In genomic region chr19:3908266-3909054, GRCh38 we compare ENCODE assay signal across 27 cellular contexts. TPM values are rescaled to one million over a fixed set of nuclear protein-coding genes. Genes with fewer than 3 reads are reported as not detected.
DNase-seq lines count a peak whose midpoint lies in the region; ATAC-seq lines count a peak whose summit lies in the region.
"Had no signal": no experiment of that assay in that cellular context is flagged by ENCODE, and none has a peak within 500 bp of the region (broad histone marks: within the 10 kb centered on the region; RNA-seq: fewer than 3 reads in every experiment).

No MANE protein-coding gene starts in this region.

- H3K27me3 ChIP-seq in H7 (ENCODE audit: control insufficient read depth, insufficient read depth, low read length), result no peaks in the 10 kb centered on the region
- H3K27me3 ChIP-seq in mesenchymal stem cell (ENCODE audit: control insufficient read depth in 1 of 2, insufficient read depth in 1 of 2, low read length in 2 of 2), result peaks cover 0 to 12% of the 10 kb centered on the region in 2 experiments
- H3K27me3 ChIP-seq: BE2C, SJSA1 had no signal

- peak overlapping the region; percentile 2 for H4K91ac ChIP-seq in mesenchymal stem cell (ENCODE audit: low read length)

- H2AK5ac ChIP-seq in mesenchymal stem cell (ENCODE audit: low read length, severe bottlenecking), result no peak overlapping the region

- H3K18ac ChIP-seq in mesenchymal stem cell (ENCODE audit: low read depth in 1 of 2, low read length in 2 of 2), result no peak overlapping the region

- H3K4ac ChIP-seq in mesenchymal stem cell (ENCODE audit: low read depth in 1 of 2, low read length in 2 of 2), result no peak overlapping the region

- no peak overlapping the region for H3K14ac ChIP-seq in mesenchymal stem cell (ENCODE audit: low read length in 2 of 2)

- no peak overlapping the region for H2BK12ac ChIP-seq in mesenchymal stem cell (ENCODE audit: low read length in 2 of 2)

- no peak overlapping the region for H3K4me3 ChIP-seq in H7 (ENCODE audit: insufficient read depth, low read depth, low read length)
- H3K4me3 ChIP-seq in mesenchymal stem cell (ENCODE audit: insufficient read depth in 1 of 2, low read depth in 1 of 2, low read length in 2 of 2), result no peak overlapping the region
- H3K4me3 ChIP-seq: GM12878, PC-9, SJSA1 had no signal

- no peak overlapping the region for H2BK120ac ChIP-seq in mesenchymal stem cell (ENCODE audit: low read depth, low read length)

- H3K23ac ChIP-seq in mesenchymal stem cell (ENCODE audit: low read length in 2 of 2), result no peak overlapping the region

- no peak overlapping the region for H4K8ac ChIP-seq in mesenchymal stem cell (ENCODE audit: low read length)

- H2BK5ac ChIP-seq in mesenchymal stem cell (ENCODE audit: low read depth, low read length, poor library complexity, severe bottlenecking), result no peak overlapping the region

- H3K4me1 ChIP-seq in mesenchymal stem cell (ENCODE audit: control insufficient read depth, insufficient read depth, low read depth, low read length), result no peaks in the 10 kb centered on the region
- H3K4me1 ChIP-seq: BE2C, SJSA1 had no signal

- H3K27ac ChIP-seq in mesenchymal stem cell (ENCODE audit: low read length, poor library complexity, severe bottlenecking), result no peak overlapping the region
- H3K27ac ChIP-seq: KMS-11, PC-9, SJSA1 had no signal

- no peak overlapping the region for H2AFZ ChIP-seq in mesenchymal stem cell (ENCODE audit: low read depth, low read length)
- H2AFZ ChIP-seq: PC-9 had no signal

- H3K9me3 ChIP-seq in mesenchymal stem cell (ENCODE audit: control insufficient read depth, low read length), result peaks cover 5% of the 10 kb centered on the region

- peaks cover 18% of the 10 kb centered on the region for H3K36me3 ChIP-seq in H7 (replicated peaks; ENCODE audit: control insufficient read depth, insufficient read depth, low read length)
- H3K36me3 ChIP-seq in mesenchymal stem cell (ENCODE audit: control insufficient read depth in 1 of 2, insufficient read depth in 2 of 2, low read depth in 1 of 2, low read length in 2 of 2), result no peaks in the 10 kb centered on the region
- H3K36me3 ChIP-seq: SJSA1 had no signal

- ATAC-seq in HG03520 (IDR thresholded peaks at IDR 0.05; ENCODE audit: unreplicated experiment), result no peak
- ATAC-seq: GM12878, T-cell had no signal

- H3K9ac ChIP-seq in mesenchymal stem cell (ENCODE audit: low read length), result no peak overlapping the region
- H3K9ac ChIP-seq: KMS-11 had no signal

- H2BK15ac ChIP-seq in mesenchymal stem cell (ENCODE audit: low read depth, poor library complexity, severe bottlenecking), result no peak overlapping the region

- DNase-seq in H7, result peak; percentile 26
- DNase-seq in UCSD-AML1 (lab: John Stamatoyannopoulos, UW; ENCODE audit: unreplicated experiment), result peak; percentile 18
- DNase-seq in mesenchymal stem cell, result no peak
- no peak for DNase-seq in occipital lobe (lab: John Stamatoyannopoulos, UW)
- no peak for DNase-seq in germinal center (ENCODE audit: low spot score)
- DNase-seq in SW480 (ENCODE audit: low spot score), result no peak
- DNase-seq: BE2C, EL, GDM1, H9, HFFc6, IMR-90, MM.1S, NCI-H1417, NCI-H1694 treated with DMSO at 0.1 percent for 48 hours, NCI-H2081, NCI-H2227 treated with DMSO at 0.1 percent for 48 hours, NCI-H526 treated with DMSO at 0.1 percent for 48 hours, PC-9, Right ventricle myocardium superior, RPMI8226, T-cell had no signal

- no peak overlapping the region for H3K4me2 ChIP-seq in mesenchymal stem cell (ENCODE audit: low read length, poor library complexity, severe bottlenecking)
- H3K4me2 ChIP-seq: KMS-11, PC-9 had no signal

- H3K79me1 ChIP-seq in mesenchymal stem cell (replicated peaks; ENCODE audit: low read length, poor library complexity, severe bottlenecking), result no peaks in the 10 kb centered on the region

- WGBS in mesenchymal stem cell, result 86% methylated on average over 14 of the region's 14 CpGs

RNA-seq across cellular contexts. Expression of gene NMRK2, which starts 24.4 kb away (rescaled TPM):
- total RNA-seq in H7 (2014; rRNA removed; shearing (Covaris generic)), result 59.4 and 60.1 TPM in 2 replicates
- polyA plus RNA-seq in mesenchymal stem cell (2013, experiment 1 of 2), result not detected
- polyA plus RNA-seq in mesenchymal stem cell (2013, experiment 2 of 2), result not detected
- total RNA-seq in occipital lobe, result not detected
- total RNA-seq: GM12878, HFFc6, IMR-90, NCI-H460, PC-9, SJSA1, T-cell had no signal
- polyA plus RNA-seq: IMR-90 had no signal

RNA-seq across cellular contexts. Expression of gene ATCAY, which starts 28.0 kb away (rescaled TPM):
- 10.2 and 17.9 TPM in 2 replicates for total RNA-seq in H7 (2014; rRNA removed; shearing (Covaris generic))
- under 0.01 TPM for polyA plus RNA-seq in mesenchymal stem cell (2013, experiment 1 of 2)
- not detected for polyA plus RNA-seq in mesenchymal stem cell (2013, experiment 2 of 2)
- total RNA-seq in occipital lobe, result 85.9 TPM
- total RNA-seq: HFFc6, NCI-H460, PC-9, Right ventricle myocardium superior had no signal

RNA-seq across cellular contexts. Expression of gene ZFR2, which starts 39.6 kb away (rescaled TPM):
- 21.5 and 36.1 TPM in 2 replicates for total RNA-seq in H7 (2014; rRNA removed; shearing (Covaris generic))
- polyA plus RNA-seq in mesenchymal stem cell (2013, experiment 1 of 2), result not detected
- polyA plus RNA-seq in mesenchymal stem cell (2013, experiment 2 of 2), result not detected
- 6.2 TPM for total RNA-seq in occipital lobe
- total RNA-seq: HFFc6, IMR-90, NCI-H460, PC-9, Right ventricle myocardium superior, SJSA1 had no signal
- polyA plus RNA-seq: GM12878 had no signal

Comparison
In these comparisons a context has a peak if more than half of its experiments do, and no peak if none do; other contexts are left out.
1. DNase-seq: peak in H7 (single experiment) and UCSD-AML1 (single experiment); none in mesenchymal stem cell (single experiment), occipital lobe (single experiment), germinal center (single experiment) and SW480 (single experiment).
2. RNA of gene NMRK2, which starts 24.4 kb away (total RNA-seq): 59.4 to 60.1 TPM in H7; not detected in occipital lobe (single experiment); every median in the first group is over 10 times any median in the second.